Comparison of ENCODE assay signal across 1 cellular context in genomic region chr21:41726970-41727783, GRCh38.
TF ChIP-seq lines count a peak whose summit lies in the region.

No MANE protein-coding gene starts in this region.

TF ChIP-seq in HepG2, 621 proteins besides CTCF, POLR2A, EP300 and RAD21 (continued from another document and continues in another):
- 0 out of 2 replicates have a peak, but pooled peaks have one; percentile 27 for TF ChIP-seq SMAD3 (CRISPR knock-in tag; IDR thresholded peaks at IDR 0.05)
- TF ChIP-seq ZNF460 (CRISPR knock-in tag; IDR thresholded peaks at IDR 0.05; ENCODE audit: borderline replicate concordance), result no peak
- TF ChIP-seq PHF21A (CRISPR knock-in tag; IDR thresholded peaks at IDR 0.05), result no peak
- no peak for TF ChIP-seq ZNF296 (CRISPR knock-in tag; conservative IDR thresholded peaks at IDR 0.05)
- TF ChIP-seq, protein P1, sequence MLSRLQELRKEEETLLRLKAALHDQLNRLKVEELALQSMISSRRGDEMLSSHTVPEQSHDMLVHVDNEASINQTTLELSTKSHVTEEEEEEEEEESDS (CRISPR knock-in tag; IDR thresholded peaks at IDR 0.05; ENCODE audit: borderline replicate concordance), result no peak
- TF ChIP-seq SNAI1 (CRISPR knock-in tag; IDR thresholded peaks at IDR 0.05; ENCODE audit: borderline replicate concordance), result no peak
- TF ChIP-seq TCF7L2 (IDR thresholded peaks at IDR 0.05; ENCODE audit: low read depth, low read length), result no peak
- no peak for TF ChIP-seq TBL1XR1 (IDR thresholded peaks at IDR 0.05; ENCODE audit: borderline replicate concordance, low read length, partially characterized antibody)
- TF ChIP-seq ZNF775 (CRISPR knock-in tag; IDR thresholded peaks at IDR 0.05; ENCODE audit: borderline replicate concordance), result no peak
- no peak for TF ChIP-seq GABPA (IDR thresholded peaks at IDR 0.05; ENCODE audit: low read depth, low read length)
- TF ChIP-seq GABPA (CRISPR knock-in tag; IDR thresholded peaks at IDR 0.05; ENCODE audit: low read depth), result peak; percentile 56
- no peak for TF ChIP-seq ZNF432 (CRISPR knock-in tag; IDR thresholded peaks at IDR 0.05; ENCODE audit: borderline replicate concordance)
- no peak for TF ChIP-seq MTF2 (CRISPR knock-in tag; IDR thresholded peaks at IDR 0.05; ENCODE audit: borderline replicate concordance)
- TF ChIP-seq ZSCAN9 (CRISPR knock-in tag; IDR thresholded peaks at IDR 0.05; ENCODE audit: borderline replicate concordance), result peak; percentile 16; the same call in 1 of the 2 replicates
- no peak for TF ChIP-seq ZFP36L1 (CRISPR knock-in tag; IDR thresholded peaks at IDR 0.05)
- no peak for TF ChIP-seq ZNF713 (CRISPR knock-in tag; IDR thresholded peaks at IDR 0.05)
- no peak for TF ChIP-seq ZFP82 (CRISPR knock-in tag; IDR thresholded peaks at IDR 0.05; ENCODE audit: borderline replicate concordance)
- TF ChIP-seq KLF6 (CRISPR knock-in tag; IDR thresholded peaks at IDR 0.05), result no peak
- TF ChIP-seq, protein P2, sequence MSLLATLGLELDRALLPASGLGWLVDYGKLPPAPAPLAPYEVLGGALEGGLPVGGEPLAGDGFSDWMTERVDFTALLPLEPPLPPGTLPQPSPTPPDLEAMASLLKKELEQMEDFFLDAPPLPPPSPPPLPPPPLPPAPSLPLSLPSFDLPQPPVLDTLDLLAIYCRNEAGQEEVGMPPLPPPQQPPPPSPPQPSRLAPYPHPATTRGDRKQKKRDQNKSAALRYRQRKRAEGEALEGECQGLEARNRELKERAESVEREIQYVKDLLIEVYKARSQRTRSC (CRISPR knock-in tag; IDR thresholded peaks at IDR 0.05; ENCODE audit: low read depth), result no peak
- TF ChIP-seq MIER3 (CRISPR knock-in tag; IDR thresholded peaks at IDR 0.05; ENCODE audit: borderline replicate concordance), result no peak
- TF ChIP-seq SAP130 (CRISPR knock-in tag; IDR thresholded peaks at IDR 0.05; ENCODE audit: low read depth), result peak; percentile 21
- TF ChIP-seq ZNF563 (CRISPR knock-in tag; IDR thresholded peaks at IDR 0.05), result no peak
- TF ChIP-seq SALL1 (CRISPR knock-in tag; IDR thresholded peaks at IDR 0.05), result peak; percentile 43
- TF ChIP-seq SAFB2 (CRISPR knock-in tag; IDR thresholded peaks at IDR 0.05; ENCODE audit: borderline replicate concordance, low read depth), result no peak; the same call in 1 of the 2 replicates
- 0 out of 2 replicates have a peak, but pooled peaks have one; percentile 30 for TF ChIP-seq ZNF691 (CRISPR knock-in tag; IDR thresholded peaks at IDR 0.05; ENCODE audit: borderline replicate concordance, low read depth)
- TF ChIP-seq ZMYM2 (CRISPR knock-in tag; IDR thresholded peaks at IDR 0.05), result 0 out of 2 replicates have a peak, but pooled peaks have one; percentile 23
- TF ChIP-seq, protein P3, sequence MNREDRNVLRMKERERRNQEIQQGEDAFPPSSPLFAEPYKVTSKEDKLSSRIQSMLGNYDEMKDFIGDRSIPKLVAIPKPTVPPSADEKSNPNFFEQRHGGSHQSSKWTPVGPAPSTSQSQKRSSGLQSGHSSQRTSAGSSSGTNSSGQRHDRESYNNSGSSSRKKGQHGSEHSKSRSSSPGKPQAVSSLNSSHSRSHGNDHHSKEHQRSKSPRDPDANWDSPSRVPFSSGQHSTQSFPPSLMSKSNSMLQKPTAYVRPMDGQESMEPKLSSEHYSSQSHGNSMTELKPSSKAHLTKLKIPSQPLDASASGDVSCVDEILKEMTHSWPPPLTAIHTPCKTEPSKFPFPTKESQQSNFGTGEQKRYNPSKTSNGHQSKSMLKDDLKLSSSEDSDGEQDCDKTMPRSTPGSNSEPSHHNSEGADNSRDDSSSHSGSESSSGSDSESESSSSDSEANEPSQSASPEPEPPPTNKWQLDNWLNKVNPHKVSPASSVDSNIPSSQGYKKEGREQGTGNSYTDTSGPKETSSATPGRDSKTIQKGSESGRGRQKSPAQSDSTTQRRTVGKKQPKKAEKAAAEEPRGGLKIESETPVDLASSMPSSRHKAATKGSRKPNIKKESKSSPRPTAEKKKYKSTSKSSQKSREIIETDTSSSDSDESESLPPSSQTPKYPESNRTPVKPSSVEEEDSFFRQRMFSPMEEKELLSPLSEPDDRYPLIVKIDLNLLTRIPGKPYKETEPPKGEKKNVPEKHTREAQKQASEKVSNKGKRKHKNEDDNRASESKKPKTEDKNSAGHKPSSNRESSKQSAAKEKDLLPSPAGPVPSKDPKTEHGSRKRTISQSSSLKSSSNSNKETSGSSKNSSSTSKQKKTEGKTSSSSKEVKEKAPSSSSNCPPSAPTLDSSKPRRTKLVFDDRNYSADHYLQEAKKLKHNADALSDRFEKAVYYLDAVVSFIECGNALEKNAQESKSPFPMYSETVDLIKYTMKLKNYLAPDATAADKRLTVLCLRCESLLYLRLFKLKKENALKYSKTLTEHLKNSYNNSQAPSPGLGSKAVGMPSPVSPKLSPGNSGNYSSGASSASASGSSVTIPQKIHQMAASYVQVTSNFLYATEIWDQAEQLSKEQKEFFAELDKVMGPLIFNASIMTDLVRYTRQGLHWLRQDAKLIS (CRISPR knock-in tag; IDR thresholded peaks at IDR 0.05), result no peak
- no peak for TF ChIP-seq ZNF781 (CRISPR knock-in tag; IDR thresholded peaks at IDR 0.05; ENCODE audit: borderline replicate concordance, not compliant biosample characterization)
- no peak for TF ChIP-seq ZFP62 (CRISPR knock-in tag; IDR thresholded peaks at IDR 0.05)
- no peak for TF ChIP-seq ONECUT2 (CRISPR knock-in tag; IDR thresholded peaks at IDR 0.05)
- TF ChIP-seq POLR2AphosphoS5 (IDR thresholded peaks at IDR 0.05; ENCODE audit: low read depth, low read length), result no peak
- no peak for TF ChIP-seq TEAD2 (CRISPR knock-in tag; IDR thresholded peaks at IDR 0.05)
- no peak for TF ChIP-seq AHR (CRISPR knock-in tag; IDR thresholded peaks at IDR 0.05)
- no peak for TF ChIP-seq PAF1 (CRISPR knock-in tag; IDR thresholded peaks at IDR 0.05)
- no peak for TF ChIP-seq TBX2 (CRISPR knock-in tag; IDR thresholded peaks at IDR 0.05; ENCODE audit: borderline replicate concordance)
- peak; percentile 28; the same call in 1 of the 2 replicates for TF ChIP-seq ZNF605 (CRISPR knock-in tag; IDR thresholded peaks at IDR 0.05)
- TF ChIP-seq SPEN (CRISPR knock-in tag; IDR thresholded peaks at IDR 0.05; ENCODE audit: low read depth), result peak; percentile 70; the same call in 1 of the 2 replicates
- TF ChIP-seq, protein P4, sequence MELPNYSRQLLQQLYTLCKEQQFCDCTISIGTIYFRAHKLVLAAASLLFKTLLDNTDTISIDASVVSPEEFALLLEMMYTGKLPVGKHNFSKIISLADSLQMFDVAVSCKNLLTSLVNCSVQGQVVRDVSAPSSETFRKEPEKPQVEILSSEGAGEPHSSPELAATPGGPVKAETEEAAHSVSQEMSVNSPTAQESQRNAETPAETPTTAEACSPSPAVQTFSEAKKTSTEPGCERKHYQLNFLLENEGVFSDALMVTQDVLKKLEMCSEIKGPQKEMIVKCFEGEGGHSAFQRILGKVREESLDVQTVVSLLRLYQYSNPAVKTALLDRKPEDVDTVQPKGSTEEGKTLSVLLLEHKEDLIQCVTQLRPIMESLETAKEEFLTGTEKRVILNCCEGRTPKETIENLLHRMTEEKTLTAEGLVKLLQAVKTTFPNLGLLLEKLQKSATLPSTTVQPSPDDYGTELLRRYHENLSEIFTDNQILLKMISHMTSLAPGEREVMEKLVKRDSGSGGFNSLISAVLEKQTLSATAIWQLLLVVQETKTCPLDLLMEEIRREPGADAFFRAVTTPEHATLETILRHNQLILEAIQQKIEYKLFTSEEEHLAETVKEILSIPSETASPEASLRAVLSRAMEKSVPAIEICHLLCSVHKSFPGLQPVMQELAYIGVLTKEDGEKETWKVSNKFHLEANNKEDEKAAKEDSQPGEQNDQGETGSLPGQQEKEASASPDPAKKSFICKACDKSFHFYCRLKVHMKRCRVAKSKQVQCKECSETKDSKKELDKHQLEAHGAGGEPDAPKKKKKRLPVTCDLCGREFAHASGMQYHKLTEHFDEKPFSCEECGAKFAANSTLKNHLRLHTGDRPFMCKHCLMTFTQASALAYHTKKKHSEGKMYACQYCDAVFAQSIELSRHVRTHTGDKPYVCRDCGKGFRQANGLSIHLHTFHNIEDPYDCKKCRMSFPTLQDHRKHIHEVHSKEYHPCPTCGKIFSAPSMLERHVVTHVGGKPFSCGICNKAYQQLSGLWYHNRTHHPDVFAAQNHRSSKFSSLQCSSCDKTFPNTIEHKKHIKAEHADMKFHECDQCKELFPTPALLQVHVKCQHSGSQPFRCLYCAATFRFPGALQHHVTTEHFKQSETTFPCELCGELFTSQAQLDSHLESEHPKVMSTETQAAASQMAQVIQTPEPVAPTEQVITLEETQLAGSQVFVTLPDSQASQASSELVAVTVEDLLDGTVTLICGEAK (IDR thresholded peaks at IDR 0.05), result no peak
- TF ChIP-seq, protein P4 (CRISPR knock-in tag; IDR thresholded peaks at IDR 0.05), result no peak
- TF ChIP-seq LBX2 (CRISPR knock-in tag; IDR thresholded peaks at IDR 0.05; ENCODE audit: borderline replicate concordance), result no peak
- TF ChIP-seq ZNF883 (CRISPR knock-in tag; IDR thresholded peaks at IDR 0.05; ENCODE audit: not compliant biosample characterization), result no peak
- TF ChIP-seq ZNF230 (CRISPR knock-in tag; IDR thresholded peaks at IDR 0.05), result no peak
- 0 out of 2 replicates have a peak, but pooled peaks have one; percentile 13 for TF ChIP-seq ZBTB38 (CRISPR knock-in tag; IDR thresholded peaks at IDR 0.05)
- TF ChIP-seq CAMTA2 (CRISPR knock-in tag; IDR thresholded peaks at IDR 0.05; ENCODE audit: borderline replicate concordance), result no peak; the same call in 1 of the 2 replicates
- TF ChIP-seq, protein P5, sequence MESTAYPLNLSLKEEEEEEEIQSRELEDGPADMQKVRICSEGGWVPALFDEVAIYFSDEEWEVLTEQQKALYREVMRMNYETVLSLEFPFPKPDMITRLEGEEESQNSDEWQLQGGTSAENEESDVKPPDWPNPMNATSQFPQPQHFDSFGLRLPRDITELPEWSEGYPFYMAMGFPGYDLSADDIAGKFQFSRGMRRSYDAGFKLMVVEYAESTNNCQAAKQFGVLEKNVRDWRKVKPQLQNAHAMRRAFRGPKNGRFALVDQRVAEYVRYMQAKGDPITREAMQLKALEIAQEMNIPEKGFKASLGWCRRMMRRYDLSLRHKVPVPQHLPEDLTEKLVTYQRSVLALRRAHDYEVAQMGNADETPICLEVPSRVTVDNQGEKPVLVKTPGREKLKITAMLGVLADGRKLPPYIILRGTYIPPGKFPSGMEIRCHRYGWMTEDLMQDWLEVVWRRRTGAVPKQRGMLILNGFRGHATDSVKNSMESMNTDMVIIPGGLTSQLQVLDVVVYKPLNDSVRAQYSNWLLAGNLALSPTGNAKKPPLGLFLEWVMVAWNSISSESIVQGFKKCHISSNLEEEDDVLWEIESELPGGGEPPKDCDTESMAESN (CRISPR knock-in tag; conservative IDR thresholded peaks at IDR 0.05), result 0 out of 2 replicates have a peak, but pooled peaks have one; percentile 32
- no peak for TF ChIP-seq ZNF232 (CRISPR knock-in tag; IDR thresholded peaks at IDR 0.05; ENCODE audit: borderline replicate concordance)
- no peak for TF ChIP-seq ZSCAN12 (CRISPR knock-in tag; IDR thresholded peaks at IDR 0.05)
- TF ChIP-seq ZNF362 (CRISPR knock-in tag; IDR thresholded peaks at IDR 0.05; ENCODE audit: borderline replicate concordance), result no peak
- no peak for TF ChIP-seq ZNF619 (CRISPR knock-in tag; IDR thresholded peaks at IDR 0.05)
- TF ChIP-seq NKX3-1 (CRISPR knock-in tag; IDR thresholded peaks at IDR 0.05), result no peak
- TF ChIP-seq KDM5A (IDR thresholded peaks at IDR 0.05; ENCODE audit: borderline replicate concordance, low read length), result no peak
- TF ChIP-seq NRL (CRISPR knock-in tag; IDR thresholded peaks at IDR 0.05; ENCODE audit: borderline replicate concordance), result no peak
- no peak for TF ChIP-seq NPAS2 (CRISPR knock-in tag; IDR thresholded peaks at IDR 0.05; ENCODE audit: borderline replicate concordance)
